Comparison of ENCODE assay signal across 8 cellular contexts in the genomic region with DNA sequence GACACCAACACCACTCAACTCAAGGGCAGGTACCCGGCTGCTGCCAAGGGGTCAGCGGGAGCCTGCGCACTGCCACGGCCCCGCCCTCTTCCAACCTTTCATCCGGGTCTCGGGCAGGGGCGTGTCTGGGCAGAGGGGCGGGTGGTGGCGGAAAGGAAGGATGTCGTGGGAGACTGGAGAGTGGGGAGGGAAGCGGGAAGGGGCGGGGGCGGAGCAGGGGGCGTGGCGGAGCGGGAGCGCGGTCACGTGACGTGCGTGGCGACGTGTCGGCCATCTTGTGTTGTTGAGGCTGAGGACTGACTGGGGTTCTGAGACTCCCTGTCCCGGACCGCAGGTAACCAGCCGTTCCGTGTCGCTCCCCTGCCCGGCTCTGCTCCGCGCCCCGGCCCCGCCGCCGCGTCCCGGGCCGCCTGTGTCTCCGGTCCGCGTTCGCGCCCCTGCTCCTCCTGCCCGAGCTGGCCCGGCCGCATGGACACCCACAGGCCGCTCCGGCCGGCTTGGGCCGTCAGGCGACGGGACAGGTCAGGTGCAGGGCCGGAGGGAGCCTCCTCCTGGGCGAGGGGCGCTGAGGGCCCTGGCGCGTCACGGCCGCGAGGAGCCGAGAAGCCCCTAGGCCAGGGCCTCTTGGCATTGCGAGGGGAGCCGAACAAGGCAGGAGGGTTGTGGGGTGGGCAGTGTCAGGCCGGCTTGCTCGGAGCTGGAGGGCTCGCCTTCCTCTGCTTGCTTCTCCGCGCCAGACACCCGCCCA. TPM values are rescaled to one million over a fixed set of nuclear protein-coding genes. Genes with fewer than 3 reads are reported as not detected.
DNase-seq lines count a peak whose midpoint lies in the region; ATAC-seq and TF ChIP-seq lines count a peak whose summit lies in the region.

A gene with protein sequence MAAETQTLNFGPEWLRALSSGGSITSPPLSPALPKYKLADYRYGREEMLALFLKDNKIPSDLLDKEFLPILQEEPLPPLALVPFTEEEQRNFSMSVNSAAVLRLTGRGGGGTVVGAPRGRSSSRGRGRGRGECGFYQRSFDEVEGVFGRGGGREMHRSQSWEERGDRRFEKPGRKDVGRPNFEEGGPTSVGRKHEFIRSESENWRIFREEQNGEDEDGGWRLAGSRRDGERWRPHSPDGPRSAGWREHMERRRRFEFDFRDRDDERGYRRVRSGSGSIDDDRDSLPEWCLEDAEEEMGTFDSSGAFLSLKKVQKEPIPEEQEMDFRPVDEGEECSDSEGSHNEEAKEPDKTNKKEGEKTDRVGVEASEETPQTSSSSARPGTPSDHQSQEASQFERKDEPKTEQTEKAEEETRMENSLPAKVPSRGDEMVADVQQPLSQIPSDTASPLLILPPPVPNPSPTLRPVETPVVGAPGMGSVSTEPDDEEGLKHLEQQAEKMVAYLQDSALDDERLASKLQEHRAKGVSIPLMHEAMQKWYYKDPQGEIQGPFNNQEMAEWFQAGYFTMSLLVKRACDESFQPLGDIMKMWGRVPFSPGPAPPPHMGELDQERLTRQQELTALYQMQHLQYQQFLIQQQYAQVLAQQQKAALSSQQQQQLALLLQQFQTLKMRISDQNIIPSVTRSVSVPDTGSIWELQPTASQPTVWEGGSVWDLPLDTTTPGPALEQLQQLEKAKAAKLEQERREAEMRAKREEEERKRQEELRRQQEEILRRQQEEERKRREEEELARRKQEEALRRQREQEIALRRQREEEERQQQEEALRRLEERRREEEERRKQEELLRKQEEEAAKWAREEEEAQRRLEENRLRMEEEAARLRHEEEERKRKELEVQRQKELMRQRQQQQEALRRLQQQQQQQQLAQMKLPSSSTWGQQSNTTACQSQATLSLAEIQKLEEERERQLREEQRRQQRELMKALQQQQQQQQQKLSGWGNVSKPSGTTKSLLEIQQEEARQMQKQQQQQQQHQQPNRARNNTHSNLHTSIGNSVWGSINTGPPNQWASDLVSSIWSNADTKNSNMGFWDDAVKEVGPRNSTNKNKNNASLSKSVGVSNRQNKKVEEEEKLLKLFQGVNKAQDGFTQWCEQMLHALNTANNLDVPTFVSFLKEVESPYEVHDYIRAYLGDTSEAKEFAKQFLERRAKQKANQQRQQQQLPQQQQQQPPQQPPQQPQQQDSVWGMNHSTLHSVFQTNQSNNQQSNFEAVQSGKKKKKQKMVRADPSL (N-terminal part only) (plus strand): TSS at position 273 of the 748 bp plus-strand sequence. CDS start 37,867 bp downstream, outside the sequence.

- H3K36me3 ChIP-seq in adrenal gland (replicated peaks in 1 of 2) (no peaks in the 10 kb centered on the region), heart left ventricle (no peaks in the 10 kb centered on the region), transverse colon (no peaks in the 10 kb centered on the region)

- no peaks in the 10 kb centered on the region for H3K9me3 ChIP-seq in adrenal gland (replicated peaks in 1 of 3)
- no peaks in the 10 kb centered on the region for H3K9me3 ChIP-seq in heart left ventricle
- no peaks in the 10 kb centered on the region for H3K9me3 ChIP-seq in transverse colon

- H3K27ac ChIP-seq in adrenal gland (peak within 1 kb of the TSS; percentile 92 to 98 (median 97)), heart left ventricle (peak within 1 kb of the TSS; percentile 73 to 98 (median 92)), transverse colon (peak within 1 kb of the TSS; percentile 92 to 98 (median 94))

- H3K4me1 ChIP-seq in adrenal gland (replicated peaks in 1 of 2), result peaks cover 30 to 42% of the 10 kb centered on the region in 2 donors
- peaks cover 2 to 47% (median 33%) of the 10 kb centered on the region in 12 donors for H3K4me1 ChIP-seq in heart left ventricle
- peaks cover 19 to 46% (median 31%) of the 10 kb centered on the region in 4 donors for H3K4me1 ChIP-seq in transverse colon

- peak in 1 of 2 donors; percentile 45 for TF ChIP-seq POLR2A in adrenal gland (IDR thresholded peaks at IDR 0.05)
- TF ChIP-seq POLR2A in heart left ventricle (IDR thresholded peaks at IDR 0.05), result peak in 1 of 2 donors; percentile 56
- peak; percentile 23 for TF ChIP-seq POLR2A in transverse colon (IDR thresholded peaks at IDR 0.05)

- intact Hi-C loops in T-helper 1 cell treated with Interleukin-12 subunit alpha and Interleukin-12 subunit beta and Interleukin-4 antibody, amounts not matched to agents 30 ng/mL and 1 ng/mL, for 36 hours (cut with micrococcal nuclease), result loop anchor here (1.0 to 5.0 kb wide), 14 partner anchors 91 to 1160 kb away; a partner anchor contains a TSS
- intact Hi-C loops in adrenal gland (cut with DNase I) (no loop called here), heart left ventricle (cut with DNase I) (loop anchor here in 1 of 10 donors (5.0 kb wide), 1 partner anchor 555 kb away; a partner anchor contains a TSS), transverse colon (cut with DNase I; ENCODE audit: low total_unique reads) (no loop called here)

- in situ Hi-C loops in GM13977 (cut with MboI; ENCODE audit: low pct_unique_long_range_greater_than_20kb, low sequenced_read_pairs, unreplicated experiment) (no loop called here), transverse colon (cut with MboI; ENCODE audit: low pct_ligation_motif_present in 1 of 4, low pct_unique_long_range_greater_than_20kb in 1 of 4, low sequenced_read_pairs in 3 of 4) (no loop called here)

- TF ChIP-seq CTCF in GM13977 (IDR thresholded peaks at IDR 0.05; ENCODE audit: extremely low read depth, insufficient read depth, missing control alignments) (no peak), adrenal gland (IDR thresholded peaks at IDR 0.05) (no peak), heart left ventricle (IDR thresholded peaks at IDR 0.05) (no peak), transverse colon (IDR thresholded peaks at IDR 0.05) (no peak)

- DNase-seq in GM13977 (ENCODE audit: low spot score) (peak; percentile 96), NCI-H1694 (lab: John Stamatoyannopoulos, UW) (peak; percentile 90), adrenal gland (peak; percentile 99), heart left ventricle (peak; percentile 98), pons (ENCODE audit: low spot score) (peak; percentile 94), transverse colon (peak; percentile 97)

- peak within 1 kb of the TSS; percentile 69 to 91 (median 80) for H3K4me3 ChIP-seq in adrenal gland
- H3K4me3 ChIP-seq in heart left ventricle, result peak within 1 kb of the TSS; percentile 55 to 99 (median 94)
- peak within 1 kb of the TSS; percentile 64 to 95 (median 78) for H3K4me3 ChIP-seq in transverse colon

- H3K27me3 ChIP-seq in adrenal gland (no peaks in the 10 kb centered on the region), heart left ventricle (no peaks in the 10 kb centered on the region), transverse colon (no peaks in the 10 kb centered on the region)

- WGBS in adrenal gland, 4 donors, result 0% methylated on average over 25 to 71 of the region's 71 CpGs
- 0 to 1% (median 1%) methylated on average over 32 to 71 of the region's 71 CpGs for WGBS in heart left ventricle, 4 donors
- WGBS in transverse colon (ENCODE audit: low coverage in 1 of 2), 2 donors, result 0% methylated on average over 34 of the region's 71 CpGs; no CpG with 5 or more reads in 1 of the 2 donors

- ATAC-seq in HG02884 (IDR thresholded peaks at IDR 0.05; ENCODE audit: unreplicated experiment), result peak; percentile 76
- ATAC-seq in heart left ventricle, result peak; percentile 99

- TF ChIP-seq EP300 in transverse colon (IDR thresholded peaks at IDR 0.05; ENCODE audit: low read depth), result no peak

RNA-seq across cellular contexts. Expression of the gene that starts here (rescaled TPM):
- total RNA-seq in T-helper 1 cell treated with Interleukin-12 subunit alpha and Interleukin-12 subunit beta and Interleukin-4 antibody, amounts not matched to agents 30 ng/mL and 1 ng/mL, for 36 hours, result 75.2 and 75.7 TPM in 2 replicates
- 10 to 100 TPM; 32.0 to 93.4 (median 65.4) TPM for total RNA-seq in adrenal gland
- polyA plus RNA-seq in adrenal gland, result 10 to 100 TPM; 13.5 to 71.6 (median 38.6) TPM
- total RNA-seq in heart left ventricle, result 10 to 100 TPM; 48.0 to 78.1 (median 61.3) TPM
- 10 to 100 TPM; 25.3 to 29.8 TPM for polyA plus RNA-seq in heart left ventricle
- 100 to 1,000 TPM in 1 of 4 donors, 10 to 100 TPM in 3; 40.8 to 146 (median 76.0) TPM for total RNA-seq in transverse colon

Comparison
In these comparisons a context has a peak if more than half of its experiments do, and no peak if none do; other contexts are left out.
1. Peak in every context shown above with its lines: DNase-seq, ATAC-seq, H3K4me3 ChIP-seq and H3K27ac ChIP-seq.